1 cellular context compared by ENCODE assay signal in the genomic region with DNA sequence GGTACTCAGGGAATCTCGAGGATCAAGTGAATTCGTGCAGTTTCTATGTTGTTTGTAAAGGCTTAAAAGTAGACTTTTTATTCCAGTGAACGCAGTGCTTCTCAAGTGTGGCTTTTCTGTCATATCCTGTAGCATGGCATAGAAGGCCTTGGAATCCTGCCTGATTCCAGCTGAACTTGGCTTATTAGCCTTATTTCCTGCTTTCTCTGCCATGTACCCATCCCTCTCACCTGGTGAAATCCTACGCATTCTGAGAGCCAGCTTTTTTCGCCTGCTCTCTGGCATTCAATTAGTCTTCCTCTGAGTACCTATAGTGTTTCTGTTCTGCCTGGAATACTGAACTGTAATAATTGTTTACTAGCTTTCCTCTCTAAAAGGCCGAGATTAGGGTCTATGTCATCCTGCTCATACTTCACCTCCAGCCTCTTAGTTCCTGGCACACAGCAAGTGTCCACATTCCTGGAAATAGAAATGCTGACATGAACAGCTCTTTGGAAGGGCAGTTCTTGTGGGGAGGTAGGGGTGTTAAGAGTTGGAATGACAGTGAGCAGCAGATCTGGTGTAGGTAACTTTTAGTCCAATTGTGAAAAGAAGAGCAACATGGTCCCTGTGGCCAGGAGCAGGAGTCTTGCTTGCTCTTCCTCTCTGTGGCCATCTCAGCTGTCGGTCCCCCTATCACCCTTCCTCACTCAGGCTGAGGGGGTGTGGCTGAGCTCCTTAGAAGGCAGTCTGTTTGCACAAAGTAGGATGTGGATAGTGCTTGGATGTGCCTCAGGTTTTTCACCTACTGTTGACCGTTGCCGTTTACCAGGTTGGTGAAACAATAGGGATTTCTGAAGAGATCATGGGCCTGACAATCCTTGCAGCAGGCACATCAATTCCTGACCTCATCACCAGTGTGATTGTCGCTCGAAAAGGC.
TF ChIP-seq lines count a peak whose summit lies in the region.

No MANE protein-coding gene starts in this region.

TF ChIP-seq in GM12878, 131 proteins besides CTCF, POLR2A, EP300 and RAD21:
- peak; percentile 15 for TF ChIP-seq NR2C2 (IDR thresholded peaks at IDR 0.05; ENCODE audit: borderline replicate concordance, control insufficient read depth, insufficient read length, low read depth)
- TF ChIP-seq, protein P1, sequence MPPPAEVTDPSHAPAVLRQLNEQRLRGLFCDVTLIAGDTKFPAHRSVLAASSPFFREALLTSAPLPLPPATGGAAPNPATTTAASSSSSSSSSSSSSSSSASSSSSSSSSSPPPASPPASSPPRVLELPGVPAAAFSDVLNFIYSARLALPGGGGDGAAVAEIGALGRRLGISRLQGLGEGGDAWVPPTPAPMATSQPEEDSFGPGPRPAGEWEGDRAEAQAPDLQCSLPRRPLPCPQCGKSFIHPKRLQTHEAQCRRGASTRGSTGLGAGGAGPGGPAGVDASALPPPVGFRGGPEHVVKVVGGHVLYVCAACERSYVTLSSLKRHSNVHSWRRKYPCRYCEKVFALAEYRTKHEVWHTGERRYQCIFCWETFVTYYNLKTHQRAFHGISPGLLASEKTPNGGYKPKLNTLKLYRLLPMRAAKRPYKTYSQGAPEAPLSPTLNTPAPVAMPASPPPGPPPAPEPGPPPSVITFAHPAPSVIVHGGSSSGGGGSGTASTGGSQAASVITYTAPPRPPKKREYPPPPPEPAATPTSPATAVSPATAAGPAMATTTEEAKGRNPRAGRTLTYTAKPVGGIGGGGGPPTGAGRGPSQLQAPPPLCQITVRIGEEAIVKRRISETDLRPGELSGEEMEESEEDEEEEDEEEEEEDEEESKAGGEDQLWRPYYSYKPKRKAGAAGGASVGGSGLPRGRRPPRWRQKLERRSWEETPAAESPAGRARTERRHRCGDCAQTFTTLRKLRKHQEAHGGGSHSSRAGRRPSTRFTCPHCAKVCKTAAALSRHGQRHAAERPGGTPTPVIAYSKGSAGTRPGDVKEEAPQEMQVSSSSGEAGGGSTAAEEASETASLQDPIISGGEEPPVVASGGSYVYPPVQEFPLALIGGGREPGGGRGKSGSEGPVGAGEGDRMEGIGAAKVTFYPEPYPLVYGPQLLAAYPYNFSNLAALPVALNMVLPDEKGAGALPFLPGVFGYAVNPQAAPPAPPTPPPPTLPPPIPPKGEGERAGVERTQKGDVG (CRISPR knock-in tag; IDR thresholded peaks at IDR 0.05), result no peak
- 0 out of 2 replicates have a peak, but pooled peaks have one; percentile 4 for TF ChIP-seq POLR2AphosphoS5 (IDR thresholded peaks at IDR 0.05; ENCODE audit: low read length)
- TF ChIP-seq, protein P2, sequence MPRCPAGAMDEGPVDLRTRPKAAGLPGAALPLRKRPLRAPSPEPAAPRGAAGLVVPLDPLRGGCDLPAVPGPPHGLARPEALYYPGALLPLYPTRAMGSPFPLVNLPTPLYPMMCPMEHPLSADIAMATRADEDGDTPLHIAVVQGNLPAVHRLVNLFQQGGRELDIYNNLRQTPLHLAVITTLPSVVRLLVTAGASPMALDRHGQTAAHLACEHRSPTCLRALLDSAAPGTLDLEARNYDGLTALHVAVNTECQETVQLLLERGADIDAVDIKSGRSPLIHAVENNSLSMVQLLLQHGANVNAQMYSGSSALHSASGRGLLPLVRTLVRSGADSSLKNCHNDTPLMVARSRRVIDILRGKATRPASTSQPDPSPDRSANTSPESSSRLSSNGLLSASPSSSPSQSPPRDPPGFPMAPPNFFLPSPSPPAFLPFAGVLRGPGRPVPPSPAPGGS (IDR thresholded peaks at IDR 0.05; ENCODE audit: borderline replicate concordance, insufficient read depth, low read depth, low read length, poor library complexity, severe bottlenecking), result no peak
- TF ChIP-seq, protein P3, sequence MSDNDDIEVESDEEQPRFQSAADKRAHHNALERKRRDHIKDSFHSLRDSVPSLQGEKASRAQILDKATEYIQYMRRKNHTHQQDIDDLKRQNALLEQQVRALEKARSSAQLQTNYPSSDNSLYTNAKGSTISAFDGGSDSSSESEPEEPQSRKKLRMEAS (IDR thresholded peaks at IDR 0.05; ENCODE audit: low read depth, low read length), result no peak
- no peak for TF ChIP-seq YY1 (IDR thresholded peaks at IDR 0.05; ENCODE audit: low read depth, low read length)
- TF ChIP-seq, protein P4, sequence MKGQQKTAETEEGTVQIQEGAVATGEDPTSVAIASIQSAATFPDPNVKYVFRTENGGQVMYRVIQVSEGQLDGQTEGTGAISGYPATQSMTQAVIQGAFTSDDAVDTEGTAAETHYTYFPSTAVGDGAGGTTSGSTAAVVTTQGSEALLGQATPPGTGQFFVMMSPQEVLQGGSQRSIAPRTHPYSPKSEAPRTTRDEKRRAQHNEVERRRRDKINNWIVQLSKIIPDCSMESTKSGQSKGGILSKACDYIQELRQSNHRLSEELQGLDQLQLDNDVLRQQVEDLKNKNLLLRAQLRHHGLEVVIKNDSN (IDR thresholded peaks at IDR 0.05; ENCODE audit: borderline replicate concordance, extremely low read length, insufficient read depth, low read depth, low read length), result no peak
- TF ChIP-seq, protein P5, sequence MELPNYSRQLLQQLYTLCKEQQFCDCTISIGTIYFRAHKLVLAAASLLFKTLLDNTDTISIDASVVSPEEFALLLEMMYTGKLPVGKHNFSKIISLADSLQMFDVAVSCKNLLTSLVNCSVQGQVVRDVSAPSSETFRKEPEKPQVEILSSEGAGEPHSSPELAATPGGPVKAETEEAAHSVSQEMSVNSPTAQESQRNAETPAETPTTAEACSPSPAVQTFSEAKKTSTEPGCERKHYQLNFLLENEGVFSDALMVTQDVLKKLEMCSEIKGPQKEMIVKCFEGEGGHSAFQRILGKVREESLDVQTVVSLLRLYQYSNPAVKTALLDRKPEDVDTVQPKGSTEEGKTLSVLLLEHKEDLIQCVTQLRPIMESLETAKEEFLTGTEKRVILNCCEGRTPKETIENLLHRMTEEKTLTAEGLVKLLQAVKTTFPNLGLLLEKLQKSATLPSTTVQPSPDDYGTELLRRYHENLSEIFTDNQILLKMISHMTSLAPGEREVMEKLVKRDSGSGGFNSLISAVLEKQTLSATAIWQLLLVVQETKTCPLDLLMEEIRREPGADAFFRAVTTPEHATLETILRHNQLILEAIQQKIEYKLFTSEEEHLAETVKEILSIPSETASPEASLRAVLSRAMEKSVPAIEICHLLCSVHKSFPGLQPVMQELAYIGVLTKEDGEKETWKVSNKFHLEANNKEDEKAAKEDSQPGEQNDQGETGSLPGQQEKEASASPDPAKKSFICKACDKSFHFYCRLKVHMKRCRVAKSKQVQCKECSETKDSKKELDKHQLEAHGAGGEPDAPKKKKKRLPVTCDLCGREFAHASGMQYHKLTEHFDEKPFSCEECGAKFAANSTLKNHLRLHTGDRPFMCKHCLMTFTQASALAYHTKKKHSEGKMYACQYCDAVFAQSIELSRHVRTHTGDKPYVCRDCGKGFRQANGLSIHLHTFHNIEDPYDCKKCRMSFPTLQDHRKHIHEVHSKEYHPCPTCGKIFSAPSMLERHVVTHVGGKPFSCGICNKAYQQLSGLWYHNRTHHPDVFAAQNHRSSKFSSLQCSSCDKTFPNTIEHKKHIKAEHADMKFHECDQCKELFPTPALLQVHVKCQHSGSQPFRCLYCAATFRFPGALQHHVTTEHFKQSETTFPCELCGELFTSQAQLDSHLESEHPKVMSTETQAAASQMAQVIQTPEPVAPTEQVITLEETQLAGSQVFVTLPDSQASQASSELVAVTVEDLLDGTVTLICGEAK (IDR thresholded peaks at IDR 0.05; ENCODE audit: borderline replicate concordance), result no peak
- TF ChIP-seq, protein P6, sequence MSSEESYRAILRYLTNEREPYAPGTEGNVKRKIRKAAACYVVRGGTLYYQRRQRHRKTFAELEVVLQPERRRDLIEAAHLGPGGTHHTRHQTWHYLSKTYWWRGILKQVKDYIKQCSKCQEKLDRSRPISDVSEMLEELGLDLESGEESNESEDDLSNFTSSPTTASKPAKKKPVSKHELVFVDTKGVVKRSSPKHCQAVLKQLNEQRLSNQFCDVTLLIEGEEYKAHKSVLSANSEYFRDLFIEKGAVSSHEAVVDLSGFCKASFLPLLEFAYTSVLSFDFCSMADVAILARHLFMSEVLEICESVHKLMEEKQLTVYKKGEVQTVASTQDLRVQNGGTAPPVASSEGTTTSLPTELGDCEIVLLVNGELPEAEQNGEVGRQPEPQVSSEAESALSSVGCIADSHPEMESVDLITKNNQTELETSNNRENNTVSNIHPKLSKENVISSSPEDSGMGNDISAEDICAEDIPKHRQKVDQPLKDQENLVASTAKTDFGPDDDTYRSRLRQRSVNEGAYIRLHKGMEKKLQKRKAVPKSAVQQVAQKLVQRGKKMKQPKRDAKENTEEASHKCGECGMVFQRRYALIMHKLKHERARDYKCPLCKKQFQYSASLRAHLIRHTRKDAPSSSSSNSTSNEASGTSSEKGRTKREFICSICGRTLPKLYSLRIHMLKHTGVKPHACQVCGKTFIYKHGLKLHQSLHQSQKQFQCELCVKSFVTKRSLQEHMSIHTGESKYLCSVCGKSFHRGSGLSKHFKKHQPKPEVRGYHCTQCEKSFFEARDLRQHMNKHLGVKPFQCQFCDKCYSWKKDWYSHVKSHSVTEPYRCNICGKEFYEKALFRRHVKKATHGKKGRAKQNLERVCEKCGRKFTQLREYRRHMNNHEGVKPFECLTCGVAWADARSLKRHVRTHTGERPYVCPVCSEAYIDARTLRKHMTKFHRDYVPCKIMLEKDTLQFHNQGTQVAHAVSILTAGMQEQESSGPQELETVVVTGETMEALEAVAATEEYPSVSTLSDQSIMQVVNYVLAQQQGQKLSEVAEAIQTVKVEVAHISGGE (CRISPR knock-in tag; IDR thresholded peaks at IDR 0.05), result no peak
- no peak for TF ChIP-seq BRCA1 (IDR thresholded peaks at IDR 0.05; ENCODE audit: low read depth, low read length)
- TF ChIP-seq, protein P7, sequence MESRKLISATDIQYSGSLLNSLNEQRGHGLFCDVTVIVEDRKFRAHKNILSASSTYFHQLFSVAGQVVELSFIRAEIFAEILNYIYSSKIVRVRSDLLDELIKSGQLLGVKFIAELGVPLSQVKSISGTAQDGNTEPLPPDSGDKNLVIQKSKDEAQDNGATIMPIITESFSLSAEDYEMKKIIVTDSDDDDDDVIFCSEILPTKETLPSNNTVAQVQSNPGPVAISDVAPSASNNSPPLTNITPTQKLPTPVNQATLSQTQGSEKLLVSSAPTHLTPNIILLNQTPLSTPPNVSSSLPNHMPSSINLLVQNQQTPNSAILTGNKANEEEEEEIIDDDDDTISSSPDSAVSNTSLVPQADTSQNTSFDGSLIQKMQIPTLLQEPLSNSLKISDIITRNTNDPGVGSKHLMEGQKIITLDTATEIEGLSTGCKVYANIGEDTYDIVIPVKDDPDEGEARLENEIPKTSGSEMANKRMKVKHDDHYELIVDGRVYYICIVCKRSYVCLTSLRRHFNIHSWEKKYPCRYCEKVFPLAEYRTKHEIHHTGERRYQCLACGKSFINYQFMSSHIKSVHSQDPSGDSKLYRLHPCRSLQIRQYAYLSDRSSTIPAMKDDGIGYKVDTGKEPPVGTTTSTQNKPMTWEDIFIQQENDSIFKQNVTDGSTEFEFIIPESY (IDR thresholded peaks at IDR 0.05), result no peak
